Comparison of ENCODE assay signal across 13 cellular contexts in genomic region chr2:180656455-180656847, GRCh38.
DNase-seq lines count a peak whose midpoint lies in the region; ATAC-seq and TF ChIP-seq lines count a peak whose summit lies in the region.
"Had no signal": no experiment of that assay in that cellular context is flagged by ENCODE, and none has a peak within 500 bp of the region (broad histone marks: within the 10 kb centered on the region; RNA-seq: fewer than 3 reads in every experiment).

No MANE protein-coding gene starts in this region.

- no peak for TF ChIP-seq RAD21 in SK-N-SH (IDR thresholded peaks at IDR 0.05; ENCODE audit: low read length)

- H3K9ac ChIP-seq in SK-N-SH = no peak overlapping the region

- peak; percentile 73 for ATAC-seq in stimulated activated effector memory CD8-positive, alpha-beta T cell treated with anti-CD3 and anti-CD28 coated beads, Interleukin-12 subunit alpha, Interleukin-12 subunit beta, amount 100 ng/mL, for 72 hours
- no peak for ATAC-seq in HG02852 (IDR thresholded peaks at IDR 0.05; ENCODE audit: unreplicated experiment)
- no peak for ATAC-seq in stimulated activated naive B cell treated with anti-CD40 and anti-IgM and Interleukin-4, amounts not matched to agents 10 μg/mL and 1 μg/mL and 100 μg/mL, for 72 hours (replicated peaks)
- ATAC-seq: K562 had no signal

- H3K9me3 ChIP-seq in SK-N-SH = no peaks in the 10 kb centered on the region

- H3F3A ChIP-seq in SK-N-SH (replicated peaks; ENCODE audit: insufficient read depth) = peaks cover 4% of the 10 kb centered on the region

- H4K20me1 ChIP-seq in SK-N-SH (ENCODE audit: insufficient read depth) = no peaks in the 10 kb centered on the region

- TF ChIP-seq EP300 in SK-N-SH (IDR thresholded peaks at IDR 0.05; ENCODE audit: borderline replicate concordance in 1 of 2, low read depth in 1 of 2, low read length in 1 of 2) = no peak; a peak in 1 of 4 replicates

- DNase-seq in NCI-H2171 treated with DMSO at 0.1 percent for 48 hours (lab: John Stamatoyannopoulos, UW) (peak; percentile 54), NCI-H2171 (lab: John Stamatoyannopoulos, UW) (no peak), SK-N-SH (no peak), fibroblast of villous mesenchyme (ENCODE audit: low read depth) (peak; percentile 30), COR-L47 (lab: John Stamatoyannopoulos, UW) (no peak)
- no peak for DNase-seq in stimulated activated effector memory CD8-positive, alpha-beta T cell treated with anti-CD3 and anti-CD28 coated beads, Interleukin-12 subunit alpha, Interleukin-12 subunit beta, amount 100 ng/mL, for 72 hours (ENCODE audit: low spot score in 2 of 2)
- no peak for DNase-seq in stimulated activated naive B cell treated with anti-CD40 and anti-IgM and Interleukin-4, amounts not matched to agents 10 μg/mL and 1 μg/mL and 100 μg/mL, for 72 hours
- DNase-seq: activated T-cell treated with anti-CD3 and anti-CD28 coated beads, Interleukin-2, amount 50 U/mL, for 48 hours; SHP77; stimulated activated CD4-positive, alpha-beta T cell treated with anti-CD3 and anti-CD28 coated beads, Interleukin-1b, Interleukin-23, amount 100 ng/mL, for 48 hours had no signal

- H3K36me3 Mint-ChIP-seq in stimulated activated effector memory CD8-positive, alpha-beta T cell treated with anti-CD3 and anti-CD28 coated beads, Interleukin-12 subunit alpha, Interleukin-12 subunit beta, amount 100 ng/mL, for 72 hours = no peaks in the 10 kb centered on the region
- no peaks in the 10 kb centered on the region for H3K36me3 Mint-ChIP-seq in stimulated activated naive B cell treated with anti-CD40 and anti-IgM and Interleukin-4, amounts not matched to agents 10 μg/mL and 1 μg/mL and 100 μg/mL, for 72 hours

- H3K27ac Mint-ChIP-seq in stimulated activated effector memory CD8-positive, alpha-beta T cell treated with anti-CD3 and anti-CD28 coated beads, Interleukin-12 subunit alpha, Interleukin-12 subunit beta, amount 100 ng/mL, for 72 hours = no peak overlapping the region
- H3K27ac Mint-ChIP-seq in stimulated activated naive B cell treated with anti-CD40 and anti-IgM and Interleukin-4, amounts not matched to agents 10 μg/mL and 1 μg/mL and 100 μg/mL, for 72 hours = no peak overlapping the region
- H3K27ac Mint-ChIP-seq: stimulated activated naive CD8-positive, alpha-beta T cell treated with anti-CD3 and anti-CD28 coated beads, Interleukin-15, Interleukin-2, amounts not matched to agents 100 ng/mL and 50 ng/mL, for 24 hours had no signal

- H3K4me2 ChIP-seq in SK-N-SH = no peak overlapping the region

- H3K9me3 Mint-ChIP-seq in stimulated activated effector memory CD8-positive, alpha-beta T cell treated with anti-CD3 and anti-CD28 coated beads, Interleukin-12 subunit alpha, Interleukin-12 subunit beta, amount 100 ng/mL, for 72 hours = no peaks in the 10 kb centered on the region
- H3K9me3 Mint-ChIP-seq in stimulated activated naive B cell treated with anti-CD40 and anti-IgM and Interleukin-4, amounts not matched to agents 10 μg/mL and 1 μg/mL and 100 μg/mL, for 72 hours = no peaks in the 10 kb centered on the region
- H3K9me3 Mint-ChIP-seq: stimulated activated naive CD8-positive, alpha-beta T cell treated with anti-CD3 and anti-CD28 coated beads, Interleukin-15, Interleukin-2, amounts not matched to agents 100 ng/mL and 50 ng/mL, for 24 hours had no signal

- no peaks in the 10 kb centered on the region for H3K9me2 ChIP-seq in SK-N-SH

- POLR2A ChIA-PET in SK-N-SH (lab: Yijun Ruan, JAX) = no interaction called here

- H3K27ac ChIP-seq in SK-N-SH (ENCODE audit: low read depth in 2 of 2, low read length in 1 of 2) = peak overlapping the region in 1 of 2 experiments; percentile 19; a peak in 1 of 4 replicates

- no peak overlapping the region for H3K4me3 ChIP-seq in SK-N-SH (ENCODE audit: low read depth in 2 of 2, low read length in 1 of 2)
- H3K4me3 ChIP-seq in fibroblast of villous mesenchyme (ENCODE audit: low read depth, low read length) = no peak overlapping the region
- H3K4me3 ChIP-seq: K562 had no signal

- H3K36me3 ChIP-seq in SK-N-SH (replicated peaks in 1 of 2; ENCODE audit: control insufficient read depth in 1 of 2, insufficient read depth in 2 of 2, low read length in 1 of 2) = no peaks in the 10 kb centered on the region

- no peak overlapping the region for H2AFZ ChIP-seq in SK-N-SH (ENCODE audit: low read depth)

- WGBS in SK-N-SH (ENCODE audit: low lambda C conversion rate) = 64% methylated on average over 1 of the region's 1 CpG

- H3K27me3 Mint-ChIP-seq in stimulated activated naive B cell treated with anti-CD40 and anti-IgM and Interleukin-4, amounts not matched to agents 10 μg/mL and 1 μg/mL and 100 μg/mL, for 72 hours = no peaks in the 10 kb centered on the region

- CTCF ChIA-PET in SK-N-SH (lab: Yijun Ruan, JAX) = interaction anchor here (1.4 kb wide), 1 partner anchor 40 kb away, joined by 3 read pairs; no protein-coding TSS in a partner anchor

- no peak overlapping the region for H3K4me3 Mint-ChIP-seq in stimulated activated effector memory CD8-positive, alpha-beta T cell treated with anti-CD3 and anti-CD28 coated beads, Interleukin-12 subunit alpha, Interleukin-12 subunit beta, amount 100 ng/mL, for 72 hours
- H3K4me3 Mint-ChIP-seq in stimulated activated naive B cell treated with anti-CD40 and anti-IgM and Interleukin-4, amounts not matched to agents 10 μg/mL and 1 μg/mL and 100 μg/mL, for 72 hours = no peak overlapping the region
- H3K4me3 Mint-ChIP-seq: stimulated activated naive CD8-positive, alpha-beta T cell treated with anti-CD3 and anti-CD28 coated beads, Interleukin-15, Interleukin-2, amounts not matched to agents 100 ng/mL and 50 ng/mL, for 24 hours had no signal

- no peaks in the 10 kb centered on the region for H3K4me1 Mint-ChIP-seq in stimulated activated effector memory CD8-positive, alpha-beta T cell treated with anti-CD3 and anti-CD28 coated beads, Interleukin-12 subunit alpha, Interleukin-12 subunit beta, amount 100 ng/mL, for 72 hours
- H3K4me1 Mint-ChIP-seq in stimulated activated naive B cell treated with anti-CD40 and anti-IgM and Interleukin-4, amounts not matched to agents 10 μg/mL and 1 μg/mL and 100 μg/mL, for 72 hours = peaks cover 0 to 10% of the 10 kb centered on the region in 2 donors

- H3K27me3 ChIP-seq in SK-N-SH (ENCODE audit: insufficient read depth) = no peaks in the 10 kb centered on the region

- H3K4me1 ChIP-seq in SK-N-SH (ENCODE audit: control insufficient read depth in 1 of 2, insufficient read depth in 2 of 2, low read depth in 1 of 2, low read length in 1 of 2) = no peaks in the 10 kb centered on the region; a peak in 1 of 4 replicates

- no peak for TF ChIP-seq CTCF in SK-N-SH (IDR thresholded peaks at IDR 0.05)
- no peak for TF ChIP-seq CTCF in fibroblast of villous mesenchyme (IDR thresholded peaks at IDR 0.05; ENCODE audit: insufficient read depth, low read depth, low read length)

- H3K79me2 ChIP-seq in SK-N-SH (ENCODE audit: insufficient read depth) = no peaks in the 10 kb centered on the region

TF ChIP-seq in SK-N-SH, 30 proteins besides CTCF, POLR2A, EP300 and RAD21 (continues in another document):
- no peak for TF ChIP-seq GATA2 (CRISPR knock-in tag; IDR thresholded peaks at IDR 0.05)
- no peak for TF ChIP-seq FOXM1 (IDR thresholded peaks at IDR 0.05; ENCODE audit: low read depth)
- TF ChIP-seq PBX3 (IDR thresholded peaks at IDR 0.05) = peak; percentile 80
- TF ChIP-seq FOXJ3 (CRISPR knock-in tag; IDR thresholded peaks at IDR 0.05) = no peak
- no peak for TF ChIP-seq USF1 (IDR thresholded peaks at IDR 0.05; ENCODE audit: borderline replicate concordance, low read depth)
- no peak for TF ChIP-seq REST (IDR thresholded peaks at IDR 0.05; ENCODE audit: low read depth, low read length)
- TF ChIP-seq ELF1 (IDR thresholded peaks at IDR 0.05) = no peak
- no peak for TF ChIP-seq RXRA (IDR thresholded peaks at IDR 0.05; ENCODE audit: borderline replicate concordance, low read depth)
- no peak for TF ChIP-seq TAF1 (IDR thresholded peaks at IDR 0.05; ENCODE audit: borderline replicate concordance, low read depth, low read length)

Comparison
In these comparisons a context has a peak if more than half of its experiments do, and no peak if none do; other contexts are left out.
1. DNase-seq: peak in NCI-H2171 treated with DMSO at 0.1 percent for 48 hours (single experiment) and fibroblast of villous mesenchyme (single experiment); none in NCI-H2171 (single experiment), SK-N-SH (single experiment), stimulated activated effector memory CD8-positive, alpha-beta T cell treated with anti-CD3 and anti-CD28 coated beads, Interleukin-12 subunit alpha, Interleukin-12 subunit beta, amount 100 ng/mL, for 72 hours (0 of 2), COR-L47 (single experiment) and stimulated activated naive B cell treated with anti-CD40 and anti-IgM and Interleukin-4, amounts not matched to agents 10 μg/mL and 1 μg/mL and 100 μg/mL, for 72 hours (single experiment).